Comparison of ENCODE assay signal across 12 cellular contexts in the genomic region with DNA sequence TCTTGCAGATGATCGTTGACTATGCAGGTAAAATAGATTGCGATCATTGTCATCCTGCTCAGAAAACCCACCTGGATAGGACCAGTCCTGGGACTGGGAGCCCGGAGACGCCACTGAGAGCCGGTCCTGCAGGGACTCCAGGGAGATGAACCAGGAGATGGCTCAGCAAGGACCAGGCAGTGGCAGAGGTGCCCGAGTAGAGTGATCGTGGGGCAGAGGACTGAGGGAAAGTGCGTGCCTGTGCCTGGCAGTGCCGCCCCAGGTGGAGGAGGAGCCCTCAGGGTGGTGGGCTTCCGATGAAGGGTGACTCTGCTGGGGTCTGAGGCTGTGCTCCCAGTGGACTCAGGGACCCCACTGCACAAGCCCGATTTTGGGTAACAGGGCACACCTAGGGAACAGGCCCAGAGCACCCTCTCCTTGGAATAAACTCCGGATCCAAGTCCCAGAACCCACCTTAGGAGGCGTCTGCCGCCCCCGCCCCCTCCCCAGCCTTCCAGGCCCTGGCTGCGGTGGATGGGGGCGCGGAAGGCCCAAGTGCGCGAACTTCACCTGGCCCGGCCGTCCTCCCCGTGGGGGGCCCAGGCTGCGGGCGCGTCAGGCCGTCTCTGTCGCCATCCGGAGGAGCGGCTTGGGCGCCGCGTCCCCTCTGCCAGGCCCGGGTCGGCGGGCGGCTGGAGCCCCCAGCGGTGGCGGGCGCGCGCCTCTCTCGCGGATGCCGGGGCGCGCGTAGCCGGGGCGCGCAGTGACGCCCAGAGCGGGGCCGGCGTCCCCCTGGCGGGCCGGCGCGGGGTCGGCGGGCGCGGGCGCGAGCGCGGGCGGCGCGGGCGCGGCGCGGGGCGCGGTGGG.
A peak's percentile ranks its signal among the peaks of the same experiment; 100 is the strongest.
DNase-seq lines count a peak whose midpoint lies in the region; ATAC-seq and TF ChIP-seq lines count a peak whose summit lies in the region.
"Had no signal": no experiment of that assay in that cellular context is flagged by ENCODE, and none has a peak within 500 bp of the region (broad histone marks: within the 10 kb centered on the region; RNA-seq: fewer than 3 reads in every experiment).

No MANE protein-coding gene starts in this region.

- H3K36me3 ChIP-seq in Peyer's patch (no peaks in the 10 kb centered on the region), iPS-20b (ENCODE audit: insufficient read depth, low read depth, low read length) (no peaks in the 10 kb centered on the region), skeletal muscle satellite cell (ENCODE audit: insufficient read depth, low read length) (no peaks in the 10 kb centered on the region)

- H3K4me1 ChIP-seq in Peyer's patch (no peaks in the 10 kb centered on the region), iPS-20b (ENCODE audit: insufficient read depth, low read length) (peaks cover 9% of the 10 kb centered on the region; the same call in 1 of the 2 replicates), skeletal muscle satellite cell (ENCODE audit: control insufficient read depth, insufficient read depth, low read length) (no peaks in the 10 kb centered on the region)

- H3K9me3 ChIP-seq in Peyer's patch (no peaks in the 10 kb centered on the region), iPS-20b (ENCODE audit: insufficient read depth, low read depth, low read length) (no peaks in the 10 kb centered on the region), skeletal muscle satellite cell (replicated peaks; ENCODE audit: low read length) (no peaks in the 10 kb centered on the region)
- H3K9me3 ChIP-seq: body of pancreas had no signal

- H3K9ac ChIP-seq in iPS-20b (ENCODE audit: low read depth, low read length) (no peak overlapping the region), skeletal muscle satellite cell (ENCODE audit: low read depth, low read length) (no peak overlapping the region)

- no peak overlapping the region for H3K4me3 ChIP-seq in Peyer's patch
- H3K4me3 ChIP-seq in iPS-20b (ENCODE audit: low read length) = peak overlapping the region; percentile 55; the same call in 1 of the 2 replicates
- peak overlapping the region; percentile 34 for H3K4me3 ChIP-seq in skeletal muscle satellite cell (ENCODE audit: low read length)
- H3K4me3 ChIP-seq: body of pancreas had no signal

- TF ChIP-seq POLR2A in Peyer's patch (IDR thresholded peaks at IDR 0.05) = no peak

- ATAC-seq in GM19324 (IDR thresholded peaks at IDR 0.05; ENCODE audit: low FRiP score, unreplicated experiment) (no peak), HG02610 (IDR thresholded peaks at IDR 0.05; ENCODE audit: unreplicated experiment) (no peak)
- ATAC-seq: activated T-cell treated with anti-CD3 and anti-CD28 coated beads, Interleukin-2, amount 50 U/mL, for 72 hours; body of pancreas; naive thymus-derived CD4-positive, alpha-beta T cell had no signal

- no peak overlapping the region for H3K4me2 ChIP-seq in skeletal muscle satellite cell (ENCODE audit: low read length)

- in situ Hi-C loops in GM13977 (cut with MboI; ENCODE audit: low pct_unique_long_range_greater_than_20kb, low sequenced_read_pairs, unreplicated experiment) = loop anchor here (25.0 kb wide), 2 partner anchors 402 to 1277 kb away; no protein-coding TSS in a partner anchor

- TF ChIP-seq CTCF in GM13977 (IDR thresholded peaks at IDR 0.05; ENCODE audit: extremely low read depth, insufficient read depth, missing control alignments) (no peak), Peyer's patch (IDR thresholded peaks at IDR 0.05) (no peak)

- DNase-seq in GM13977 (ENCODE audit: low spot score) (peak; percentile 52), Peyer's patch (peak in 2 of 3 donors; percentile 23 to 26), SW 1271 (lab: John Stamatoyannopoulos, UW) (no peak)
- DNase-seq: activated CD4-positive, CD25-positive, alpha-beta regulatory T cell treated with anti-CD3 and anti-CD28 coated beads, Interleukin-2, amount 50 U/mL, for 72 hours; activated T-cell treated with anti-CD3 and anti-CD28 coated beads, Interleukin-2, amount 50 U/mL, for 72 hours; body of pancreas; naive thymus-derived CD4-positive, alpha-beta T cell; NCI-H510A had no signal

- H3K27me3 ChIP-seq in Peyer's patch (no peaks in the 10 kb centered on the region), iPS-20b (ENCODE audit: insufficient read depth, low read length) (peaks cover 49% of the 10 kb centered on the region), skeletal muscle satellite cell (ENCODE audit: control insufficient read depth, insufficient read depth, low read length) (peaks cover 22% of the 10 kb centered on the region)

- H3K27ac ChIP-seq in Peyer's patch = no peak overlapping the region
- H3K27ac ChIP-seq in iPS-20b (ENCODE audit: low read length) = no peak overlapping the region
- H3K27ac ChIP-seq: body of pancreas had no signal

Comparison
In these comparisons a context has a peak if more than half of its experiments do, and no peak if none do; other contexts are left out.
1. DNase-seq: peak in GM13977 (single experiment) and Peyer's patch (2 of 3); none in SW 1271 (0 of 2).
2. H3K4me3 ChIP-seq: peak in iPS-20b (single experiment) and skeletal muscle satellite cell (single experiment); none in Peyer's patch (0 of 4).